In genomic region chr22:42614312-42615091, GRCh38 we compare ENCODE assay signal across 8 cellular contexts. TPM values are rescaled to one million over a fixed set of nuclear protein-coding genes. Genes with fewer than 3 reads are reported as not detected.
DNase-seq lines count a peak whose midpoint lies in the region; ATAC-seq and TF ChIP-seq lines count a peak whose summit lies in the region.

POLDIP3 (minus strand) TSS chr22:42614883; CDS start chr22:42614857, 26 bp downstream.

- peak; percentile 99 for DNase-seq in GM13977 (ENCODE audit: low spot score)
- DNase-seq in NCI-H146 treated with DMSO at 0.1 percent for 48 hours (lab: John Stamatoyannopoulos, UW; ENCODE audit: unreplicated experiment): peak; percentile 98
- peak; percentile 96 for DNase-seq in amniotic epithelial cell (ENCODE audit: low read depth)
- DNase-seq in left cardiac atrium: peak; percentile 100
- DNase-seq in progenitor cell of endocrine pancreas (ENCODE audit: low spot score, unreplicated experiment): peak; percentile 99
- DNase-seq in ureter (ENCODE audit: low spot score): peak; percentile 99

- H3K9me3 Mint-ChIP-seq in progenitor cell of endocrine pancreas (ENCODE audit: low read depth): no peaks in the 10 kb centered on the region

- TF ChIP-seq CTCF in GM13977 (IDR thresholded peaks at IDR 0.05; ENCODE audit: extremely low read depth, insufficient read depth, missing control alignments): peak; percentile 36
- peak; percentile 35 for TF ChIP-seq CTCF in progenitor cell of endocrine pancreas (IDR thresholded peaks at IDR 0.05; ENCODE audit: unreplicated experiment)

- H3K4me3 Mint-ChIP-seq in progenitor cell of endocrine pancreas (ENCODE audit: low read depth): peak within 1 kb of the TSS; percentile 98

- H3K36me3 Mint-ChIP-seq in progenitor cell of endocrine pancreas (ENCODE audit: insufficient read depth): peaks cover 6% of the 10 kb centered on the region

- intact Hi-C loops in T-helper 1 cell treated with Interleukin-12 subunit alpha and Interleukin-12 subunit beta and Interleukin-4 antibody, amounts not matched to agents 30 ng/mL and 1 ng/mL, for 36 hours (cut with micrococcal nuclease): loop anchor here (1.0 to 10.0 kb wide), 14 partner anchors 32 to 990 kb away; partner anchors contain the start of genes ARFGAP3, CYB5R3, DESI1 and NAGA
- intact Hi-C loops in left cardiac atrium (cut with DNase I): no loop called here

- H3K27ac Mint-ChIP-seq in progenitor cell of endocrine pancreas: peak within 1 kb of the TSS; percentile 100

- in situ Hi-C loops in GM13977 (cut with MboI; ENCODE audit: low pct_unique_long_range_greater_than_20kb, low sequenced_read_pairs, unreplicated experiment): no loop called here

- peaks cover 26% of the 10 kb centered on the region for H3K4me1 Mint-ChIP-seq in progenitor cell of endocrine pancreas (ENCODE audit: low read depth)

- no peaks in the 10 kb centered on the region for H3K27me3 Mint-ChIP-seq in progenitor cell of endocrine pancreas

- ATAC-seq in HG02884 (IDR thresholded peaks at IDR 0.05; ENCODE audit: unreplicated experiment): peak; percentile 73
- peak; percentile 87 to 91 for ATAC-seq in left cardiac atrium

RNA-seq across cellular contexts. Expression of gene POLDIP3, which starts in this region (rescaled TPM):
- 78.4 and 80.7 TPM in 2 replicates for total RNA-seq in T-helper 1 cell treated with Interleukin-12 subunit alpha and Interleukin-12 subunit beta and Interleukin-4 antibody, amounts not matched to agents 30 ng/mL and 1 ng/mL, for 36 hours
- total RNA-seq in left cardiac atrium (10 to 100 TPM; 32.5 to 34.7 TPM), progenitor cell of endocrine pancreas (77.5 and 82.4 TPM in 2 replicates), ureter (64.9 TPM)

Comparison
In these comparisons a context has a peak if more than half of its experiments do, and no peak if none do; other contexts are left out.
1. Peak in every context shown above with its lines: DNase-seq and ATAC-seq.